8 cellular contexts compared by ENCODE assay signal in the genomic region with DNA sequence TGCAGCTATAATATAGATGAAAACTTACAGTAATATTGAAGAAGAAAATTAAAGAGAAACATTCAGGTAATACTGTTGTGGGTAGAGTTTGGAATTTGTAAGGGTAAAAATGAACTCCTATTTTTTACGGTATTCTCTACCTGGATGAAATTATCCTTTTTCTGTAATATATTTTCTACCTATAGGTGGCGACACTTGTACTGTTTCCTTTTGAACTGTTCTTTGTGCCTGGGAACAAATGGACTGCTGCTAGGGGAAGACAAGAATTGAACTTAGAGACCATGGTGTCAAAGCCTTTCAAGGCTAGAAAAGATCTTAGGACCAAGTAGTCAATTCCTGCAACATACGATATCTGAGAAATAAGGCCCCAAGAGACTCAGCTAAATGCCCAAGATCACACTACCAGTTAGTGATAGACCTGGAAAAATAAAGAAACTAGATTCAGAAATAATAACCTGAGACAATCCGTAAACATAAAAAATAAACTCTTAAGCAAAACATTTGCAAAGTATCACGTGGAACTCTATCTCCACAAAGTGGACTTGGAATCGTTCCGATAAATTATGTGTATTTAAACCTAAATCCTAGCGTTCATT.
DNase-seq lines count a peak whose midpoint lies in the region; ATAC-seq and TF ChIP-seq lines count a peak whose summit lies in the region.

No MANE protein-coding gene starts in this region.

- no peak overlapping the region for H3K4me2 ChIP-seq in neural progenitor cell

- peak; percentile 12 for DNase-seq in GM13977 (ENCODE audit: low spot score)
- peak; percentile 27 to 53 for DNase-seq in Kasumi-1 (lab: John Stamatoyannopoulos, UW)
- DNase-seq in brain microvascular endothelial cell, result no peak
- DNase-seq in neural progenitor cell (ENCODE audit: low spot score), result peak; percentile 61
- DNase-seq in posterior cingulate gyrus, result no peak
- no peak for DNase-seq in CD8-positive, alpha-beta T cell

- H3K27me3 Mint-ChIP-seq in neural progenitor cell (ENCODE audit: insufficient read depth, low read depth), result no peaks in the 10 kb centered on the region
- no peaks in the 10 kb centered on the region for H3K27me3 Mint-ChIP-seq in CD8-positive, alpha-beta T cell (ENCODE audit: low read depth)

- no peak overlapping the region for H3K27ac ChIP-seq in brain microvascular endothelial cell
- H3K27ac ChIP-seq in neural progenitor cell, result no peak overlapping the region
- H3K27ac ChIP-seq in CD8-positive, alpha-beta T cell (ENCODE audit: low read depth, low read length), result no peak overlapping the region

- no peak overlapping the region for H3K9ac ChIP-seq in neural progenitor cell

- ATAC-seq in HG03025 (IDR thresholded peaks at IDR 0.05; ENCODE audit: low FRiP score, unreplicated experiment) (no peak), GM19467 (IDR thresholded peaks at IDR 0.05; ENCODE audit: unreplicated experiment) (no peak)
- no peak for ATAC-seq in CD8-positive, alpha-beta T cell

- no peak overlapping the region for H2AFZ ChIP-seq in neural progenitor cell (replicated peaks)

- intact Hi-C loops in posterior cingulate gyrus (cut with DNase I), result loop anchor here (5.0 kb wide), 1 partner anchor 396 kb away; no protein-coding TSS in a partner anchor
- intact Hi-C loops in CD8-positive, alpha-beta T cell (cut with DNase I, micrococcal nuclease), result loop anchor here in 1 of 2 experiments (5.0 kb wide), 1 partner anchor 401 kb away; no protein-coding TSS in a partner anchor

- no peak overlapping the region for H3K4me3 Mint-ChIP-seq in neural progenitor cell
- H3K4me3 Mint-ChIP-seq in CD8-positive, alpha-beta T cell, result no peak overlapping the region

- no peaks in the 10 kb centered on the region for H4K20me1 ChIP-seq in neural progenitor cell (ENCODE audit: low read depth)

- peaks cover 10% of the 10 kb centered on the region for H3K4me1 ChIP-seq in neural progenitor cell
- no peaks in the 10 kb centered on the region for H3K4me1 ChIP-seq in CD8-positive, alpha-beta T cell (ENCODE audit: insufficient read depth, low read length)

- no peaks in the 10 kb centered on the region for H3K36me3 Mint-ChIP-seq in neural progenitor cell
- H3K36me3 Mint-ChIP-seq in CD8-positive, alpha-beta T cell, result no peaks in the 10 kb centered on the region

- peaks cover 14% of the 10 kb centered on the region for H3K4me1 Mint-ChIP-seq in neural progenitor cell
- no peaks in the 10 kb centered on the region for H3K4me1 Mint-ChIP-seq in CD8-positive, alpha-beta T cell (ENCODE audit: low read depth)

- H3K27ac Mint-ChIP-seq in neural progenitor cell, result no peak overlapping the region
- no peak overlapping the region for H3K27ac Mint-ChIP-seq in CD8-positive, alpha-beta T cell

- no peaks in the 10 kb centered on the region for H3K9me3 Mint-ChIP-seq in neural progenitor cell
- H3K9me3 Mint-ChIP-seq in CD8-positive, alpha-beta T cell, result no peaks in the 10 kb centered on the region

- H3K9me3 ChIP-seq in neural progenitor cell (ENCODE audit: low read depth), result no peaks in the 10 kb centered on the region
- H3K9me3 ChIP-seq in CD8-positive, alpha-beta T cell (ENCODE audit: low read length), result no peaks in the 10 kb centered on the region

- CTCF ChIA-PET in CD8-positive, alpha-beta T cell (lab: Charles Lee), result no interaction called here

- in situ Hi-C loops in GM13977 (cut with MboI; ENCODE audit: low pct_unique_long_range_greater_than_20kb, low sequenced_read_pairs, unreplicated experiment) (no loop called here), brain microvascular endothelial cell (cut with HindIII; ENCODE audit: low pct_ligation_motif_present, low sequenced_read_pairs) (no loop called here)

- no peaks in the 10 kb centered on the region for H3K27me3 ChIP-seq in brain microvascular endothelial cell (replicated peaks)
- peaks cover 47% of the 10 kb centered on the region for H3K27me3 ChIP-seq in neural progenitor cell
- H3K27me3 ChIP-seq in CD8-positive, alpha-beta T cell (ENCODE audit: insufficient read depth, low read length), result no peaks in the 10 kb centered on the region

- H3K36me3 ChIP-seq in brain microvascular endothelial cell (replicated peaks) (no peaks in the 10 kb centered on the region), neural progenitor cell (no peaks in the 10 kb centered on the region)
- H3K36me3 ChIP-seq in CD8-positive, alpha-beta T cell (ENCODE audit: insufficient read depth, low read length), result no peaks in the 10 kb centered on the region

- H3K79me2 ChIP-seq in neural progenitor cell (ENCODE audit: low read depth), result no peaks in the 10 kb centered on the region

- TF ChIP-seq CTCF in GM13977 (IDR thresholded peaks at IDR 0.05; ENCODE audit: extremely low read depth, insufficient read depth, missing control alignments), result peak; percentile 51
- peak; percentile 48 for TF ChIP-seq CTCF in brain microvascular endothelial cell (IDR thresholded peaks at IDR 0.05; ENCODE audit: low read depth, low read length, missing control alignments)
- peak; percentile 79 for TF ChIP-seq CTCF in neural progenitor cell (IDR thresholded peaks at IDR 0.05)
- no peak for TF ChIP-seq CTCF in CD8-positive, alpha-beta T cell (IDR thresholded peaks at IDR 0.05)

- H3K4me3 ChIP-seq in brain microvascular endothelial cell (ENCODE audit: low read depth, low read length) (no peak overlapping the region), neural progenitor cell (no peak overlapping the region)
- H3K4me3 ChIP-seq in CD8-positive, alpha-beta T cell (ENCODE audit: low read depth, low read length), result no peak overlapping the region

- H3F3A ChIP-seq in neural progenitor cell (ENCODE audit: low read depth), result no peaks in the 10 kb centered on the region

- POLR2A ChIA-PET in CD8-positive, alpha-beta T cell (lab: Charles Lee), result no interaction called here

Comparison
In these comparisons a context has a peak if more than half of its experiments do, and no peak if none do; other contexts are left out.
1. DNase-seq: peak in GM13977 (single experiment), Kasumi-1 (2 of 2) and neural progenitor cell (single experiment); none in brain microvascular endothelial cell (single experiment), posterior cingulate gyrus (0 of 10) and CD8-positive, alpha-beta T cell (0 of 7).